18 cellular contexts compared by ENCODE assay signal in the genomic region with DNA sequence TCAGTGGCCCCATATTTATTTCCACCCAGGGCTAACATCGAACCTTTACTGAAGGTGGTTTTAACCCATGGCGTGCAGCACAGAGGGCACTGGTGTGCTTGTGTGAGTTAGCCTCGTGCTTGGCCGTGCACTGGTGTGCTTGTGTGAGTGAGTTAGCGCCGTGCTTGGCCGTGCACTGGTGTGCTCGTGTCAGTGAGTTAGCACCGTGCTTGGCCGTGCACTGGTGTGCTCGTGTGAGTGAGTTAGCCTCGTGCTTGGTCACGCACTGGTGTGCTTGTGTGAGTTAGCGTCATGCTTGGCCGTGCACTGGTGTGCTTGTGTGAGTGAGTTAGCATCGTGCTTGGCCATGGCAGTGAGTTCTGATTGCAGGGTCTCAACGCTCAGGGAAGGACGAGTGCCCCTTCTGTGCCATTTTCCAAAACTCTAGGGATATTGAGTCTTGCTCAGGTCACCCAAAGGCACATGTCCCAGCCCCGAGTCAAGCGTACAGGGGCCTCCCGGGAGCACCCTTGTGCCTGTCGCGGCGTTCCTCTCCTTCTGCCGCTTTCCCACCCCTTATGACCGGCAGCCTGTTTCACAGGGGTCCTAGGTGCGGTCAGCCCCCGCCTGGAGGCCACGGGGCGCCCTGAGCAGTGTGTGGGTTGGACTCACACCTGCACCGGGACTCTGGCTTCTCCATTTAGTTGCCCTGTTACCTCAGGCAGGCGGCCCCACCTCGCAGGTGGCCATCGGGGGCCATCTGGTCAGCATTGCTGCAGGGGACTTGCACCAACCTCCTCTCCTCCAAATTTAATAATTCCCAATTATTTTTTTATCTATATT.
DNase-seq lines count a peak whose midpoint lies in the region; ATAC-seq, FAIRE-seq and TF ChIP-seq lines count a peak whose summit lies in the region.
"Had no signal": no experiment of that assay in that cellular context is flagged by ENCODE, and none has a peak within 500 bp of the region (broad histone marks: within the 10 kb centered on the region; RNA-seq: fewer than 3 reads in every experiment).

No MANE protein-coding gene starts in this region.

- H4K91ac ChIP-seq in H9 (ENCODE audit: insufficient read length, low read depth, low read length) (no peak overlapping the region), H1 (replicated peaks; ENCODE audit: insufficient read length, low read length) (no peak overlapping the region)

- H3K14ac ChIP-seq in H9 (ENCODE audit: insufficient read depth, low read length) (peak overlapping the region; percentile 58; the same call in 1 of the 2 replicates), H1 (ENCODE audit: insufficient read length) (no peak overlapping the region)

- H3K79me2 ChIP-seq in H9 (ENCODE audit: insufficient read depth, low read length) (no peaks in the 10 kb centered on the region; the same call in 1 of the 2 replicates), H1 (ENCODE audit: control insufficient read depth in 1 of 2, insufficient read depth in 2 of 2, low read length in 2 of 2) (no peaks in the 10 kb centered on the region)

- H2AFZ ChIP-seq in H9 (ENCODE audit: low read length) (no peak overlapping the region), H1 (ENCODE audit: low read length) (no peak overlapping the region)

- H3K36me3 ChIP-seq in BLaER1 treated with 17β-estradiol and CSF1 and Interleukin-3, amounts not matched to agents 10 nM and 100 nM, result no peaks in the 10 kb centered on the region
- H3K36me3 ChIP-seq in H1 (ENCODE audit: control insufficient read depth in 2 of 4, insufficient read depth in 4 of 4, low read length in 3 of 4) (no peaks in the 10 kb centered on the region), upper lobe of left lung (no peaks in the 10 kb centered on the region)
- H3K36me3 ChIP-seq: BE2C, HAP-1 had no signal

- H3K4me1 ChIP-seq in BLaER1 treated with 17β-estradiol and CSF1 and Interleukin-3, amounts not matched to agents 10 nM and 100 nM, result peaks cover 0 to 16% (median 7%) of the 10 kb centered on the region in 10 experiments; a peak in 10 of 20 replicates
- H3K4me1 ChIP-seq in H9 (ENCODE audit: insufficient read depth, low read length) (no peaks in the 10 kb centered on the region), H1 (replicated peaks in 1 of 4; ENCODE audit: control insufficient read depth in 3 of 4, insufficient read depth in 4 of 4, low read length in 3 of 4) (peaks cover 0 to 3% (median 2%) of the 10 kb centered on the region in 4 experiments; a peak in 3 of 7 replicates), upper lobe of left lung (no peaks in the 10 kb centered on the region)
- H3K4me1 ChIP-seq: BE2C, HAP-1 had no signal

- H2BK120ac ChIP-seq in H9 (ENCODE audit: low read depth, low read length, poor library complexity, severe bottlenecking) (no peak overlapping the region), H1 (replicated peaks; ENCODE audit: low read depth, low read length) (no peak overlapping the region)

- H3K56ac ChIP-seq in H9 (ENCODE audit: insufficient read length, low read depth, low read length), result no peak overlapping the region
- no peak overlapping the region for H3K56ac ChIP-seq in H1 (replicated peaks; ENCODE audit: insufficient read length, low read depth, low read length)

- no CpG with 5 or more reads among the region's 34 CpGs for WGBS in H9 (ENCODE audit: extremely low coverage, insufficient read length, low lambda C conversion rate)
- 90% methylated on average over 33 of the region's 34 CpGs; no CpG with 5 or more reads in 1 of the 2 experiments for WGBS in H1 (ENCODE audit: extremely low coverage in 1 of 2, insufficient coverage in 1 of 2, insufficient read length in 1 of 2, insufficient replicate concordance in 2 of 2, low coverage in 1 of 2, low lambda C conversion rate in 2 of 2, missing lambda C conversion rate in 1 of 2), 2 experiments
- 84 to 87% methylated on average over 31 to 34 of the region's 34 CpGs for WGBS in upper lobe of left lung, 2 donors

- TF ChIP-seq POLR2A in H1 (IDR thresholded peaks at IDR 0.05; ENCODE audit: control extremely low read depth in 1 of 2, low read depth in 2 of 2, low read length in 2 of 2) (no peak), upper lobe of left lung (IDR thresholded peaks at IDR 0.05) (no peak)

- FAIRE-seq in H1 (lab: Jason Lieb, UNC), result no peak
- FAIRE-seq: A204.1, GM12891 had no signal

- H3K4ac ChIP-seq in H9 (ENCODE audit: low read depth, low read length), result no peak overlapping the region
- no peak overlapping the region for H3K4ac ChIP-seq in H1 (replicated peaks; ENCODE audit: insufficient read length, low read depth, low read length)

- H3K4me3 ChIP-seq in BLaER1 treated with 17β-estradiol and CSF1 and Interleukin-3, amounts not matched to agents 10 nM and 100 nM, result no peak overlapping the region
- H3K4me3 ChIP-seq in H1 (ENCODE audit: extremely low read depth in 1 of 4, insufficient read depth in 2 of 4, low read depth in 3 of 4, low read length in 4 of 4) (no peak overlapping the region), upper lobe of left lung (no peak overlapping the region)
- H3K4me3 ChIP-seq: HAP-1 had no signal

- H2BK5ac ChIP-seq in H9 (ENCODE audit: insufficient read length, low read length) (no peak overlapping the region), H1 (ENCODE audit: low read depth, low read length) (no peak overlapping the region)

- H3K23ac ChIP-seq in H9 (ENCODE audit: insufficient read length, low read depth, low read length) (peak overlapping the region; percentile 96), H1 (ENCODE audit: insufficient read length) (no peak overlapping the region)

- no peak overlapping the region for H4K5ac ChIP-seq in H9 (ENCODE audit: insufficient read length, low read depth, low read length)
- H4K5ac ChIP-seq in H1 (ENCODE audit: insufficient read length, low read depth, low read length), result no peak overlapping the region

- peaks cover 0 to 14% (median 0%) of the 10 kb centered on the region in 11 experiments; a peak in 3 of 22 replicates for H4K20me1 ChIP-seq in BLaER1 treated with 17β-estradiol and CSF1 and Interleukin-3, amounts not matched to agents 10 nM and 100 nM
- no peaks in the 10 kb centered on the region for H4K20me1 ChIP-seq in H9 (ENCODE audit: control insufficient read depth, insufficient read depth, insufficient read length)
- peaks cover 0 to 5% of the 10 kb centered on the region in 2 experiments for H4K20me1 ChIP-seq in H1 (replicated peaks in 1 of 2; ENCODE audit: control insufficient read depth in 1 of 2, insufficient read depth in 2 of 2, low read length in 2 of 2)

- no peak overlapping the region for H2BK15ac ChIP-seq in H9 (ENCODE audit: low read depth, low read length)
- peak overlapping the region; percentile 95; the same call in 1 of the 2 replicates for H2BK15ac ChIP-seq in H1 (ENCODE audit: low read length)

- H3K23me2 ChIP-seq in H9 (ENCODE audit: insufficient read length, low read depth, low read length, poor library complexity, severe bottlenecking), result no peaks in the 10 kb centered on the region
- no peaks in the 10 kb centered on the region for H3K23me2 ChIP-seq in H1 (ENCODE audit: low read depth, low read length)

- H3T11ph ChIP-seq in H9 (ENCODE audit: low read length), result no peak overlapping the region

- H3K79me1 ChIP-seq in H9 (ENCODE audit: insufficient read depth, low read depth, low read length, poor library complexity, severe bottlenecking) (no peaks in the 10 kb centered on the region), H1 (ENCODE audit: low read depth, low read length) (peaks cover 2% of the 10 kb centered on the region; the same call in 1 of the 2 replicates)

- peaks cover 58% of the 10 kb centered on the region for H3K27me3 Mint-ChIP-seq in H9 (ENCODE audit: low read depth)

- CTCF ChIA-PET in H1 (lab: Charles Lee; ENCODE audit: partially characterized antibody), result no interaction called here

- DNase-seq in H9, result no peak
- DNase-seq in H1 (ENCODE audit: low read depth in 1 of 2, low spot score in 2 of 2), result no peak
- DNase-seq in upper lobe of left lung, result peak in 1 of 2 donors; percentile 63
- no peak for DNase-seq in NCI-H345 treated with DMSO at 0.1 percent for 48 hours (lab: John Stamatoyannopoulos, UW; ENCODE audit: unreplicated experiment)
- no peak for DNase-seq in activated gamma-delta T cell treated with Interleukin-2 at 50 U/mL for 16 hours
- DNase-seq: ACHN; BE2C; Calu3; CD8-positive, alpha-beta T cell; DND-41; EL; GOT3 had no signal

- H3K4me2 ChIP-seq in BLaER1 treated with 17β-estradiol and CSF1 and Interleukin-3, amounts not matched to agents 10 nM and 100 nM, result peak overlapping the region in 6 of 11 experiments; percentile 16 to 46 (median 32); a peak in 10 of 22 replicates
- no peak overlapping the region for H3K4me2 ChIP-seq in H9 (ENCODE audit: insufficient read depth, insufficient read length, low read length)
- no peak overlapping the region for H3K4me2 ChIP-seq in H1 (ENCODE audit: insufficient read depth in 1 of 2, low read depth in 2 of 2, low read length in 2 of 2)
- H3K4me2 ChIP-seq: KMS-11 had no signal

- H3K9ac ChIP-seq in BLaER1 treated with 17β-estradiol and CSF1 and Interleukin-3, amounts not matched to agents 10 nM and 100 nM, result no peak overlapping the region
- H3K9ac ChIP-seq in H9 (ENCODE audit: extremely low read depth, insufficient read length, low read length), result no peak overlapping the region
- no peak overlapping the region for H3K9ac ChIP-seq in H1 (replicated peaks in 1 of 4; ENCODE audit: extremely low read depth in 1 of 4, low read depth in 3 of 4, low read length in 3 of 4)
- H3K9ac ChIP-seq: KMS-11 had no signal

- TF ChIP-seq EP300 in H1 (IDR thresholded peaks at IDR 0.05; ENCODE audit: borderline replicate concordance in 1 of 2, low read depth in 2 of 2, low read length in 2 of 2) (no peak), upper lobe of left lung (IDR thresholded peaks at IDR 0.05) (no peak)

- H3K4me3 Mint-ChIP-seq in H9, result no peak overlapping the region
- H3K4me3 Mint-ChIP-seq: CD8-positive, alpha-beta T cell had no signal

- no peak overlapping the region for H2AK5ac ChIP-seq in H9 (ENCODE audit: insufficient read length, low read length)
- H2AK5ac ChIP-seq in H1 (ENCODE audit: low read depth, low read length), result no peak overlapping the region

- POLR2A ChIA-PET in H1 (lab: Charles Lee; ENCODE audit: partially characterized antibody), result no interaction called here

- ATAC-seq in upper lobe of left lung (ENCODE audit: low FRiP score in 2 of 2) (peak; percentile 7 to 31), GM18861 (IDR thresholded peaks at IDR 0.05; ENCODE audit: unreplicated experiment) (no peak)
- ATAC-seq: CD8-positive, alpha-beta T cell had no signal

- no peak overlapping the region for H3K27ac Mint-ChIP-seq in H9
- H3K27ac Mint-ChIP-seq: CD8-positive, alpha-beta T cell had no signal

- TF ChIP-seq RAD21 in H1 (IDR thresholded peaks at IDR 0.05 in 1 of 2, conservative IDR thresholded peaks at IDR 0.05 in 1 of 2; ENCODE audit: low read depth in 2 of 2, low read length in 2 of 2), result no peak

- H2BK12ac ChIP-seq in H9 (ENCODE audit: insufficient read length, low read depth, low read length) (no peak overlapping the region), H1 (ENCODE audit: low read depth, low read length) (0 out of 2 replicates have a peak overlapping the region, but pooled peaks have one; percentile 39)

- peaks cover 0 to 6% (median 5%) of the 10 kb centered on the region in 3 experiments; a peak in 3 of 7 replicates for H3K36me3 Mint-ChIP-seq in H9 (ENCODE audit: insufficient read depth in 1 of 3, low read depth in 3 of 3)
- H3K36me3 Mint-ChIP-seq: CD8-positive, alpha-beta T cell had no signal

- no peak overlapping the region for H4K8ac ChIP-seq in H9 (replicated peaks; ENCODE audit: insufficient read length, low read depth, low read length)
- H4K8ac ChIP-seq in H1 (ENCODE audit: extremely low read depth, insufficient read depth, low read length), result 0 out of 2 replicates have a peak overlapping the region, but pooled peaks have one; percentile 57

- H3K27ac ChIP-seq in BLaER1 treated with 17β-estradiol and CSF1 and Interleukin-3, amounts not matched to agents 10 nM and 100 nM, result no peak overlapping the region
- H3K27ac ChIP-seq in H9 (ENCODE audit: insufficient read length, low read depth, low read length), result no peak overlapping the region
- no peak overlapping the region for H3K27ac ChIP-seq in H1 (ENCODE audit: low read depth, low read length)
- H3K27ac ChIP-seq in upper lobe of left lung, result no peak overlapping the region
- H3K27ac ChIP-seq: KMS-11 had no signal

- peaks cover 6% of the 10 kb centered on the region in 2 experiments for H3K9me3 Mint-ChIP-seq in H9
- H3K9me3 Mint-ChIP-seq: CD8-positive, alpha-beta T cell had no signal

- no peaks in the 10 kb centered on the region for H3K27me3 ChIP-seq in BLaER1 treated with 17β-estradiol and CSF1 and Interleukin-3, amounts not matched to agents 10 nM and 100 nM
- H3K27me3 ChIP-seq in H9 (ENCODE audit: insufficient read depth, low read length) (peaks cover 4% of the 10 kb centered on the region; the same call in 1 of the 2 replicates), H1 (replicated peaks in 1 of 4; ENCODE audit: control insufficient read depth in 3 of 4, extremely low read depth in 1 of 4, insufficient read depth in 3 of 4, low read length in 3 of 4) (peaks cover 0 to 1% (median 0%) of the 10 kb centered on the region in 4 experiments; a peak in 3 of 7 replicates), upper lobe of left lung (no peaks in the 10 kb centered on the region)
- H3K27me3 ChIP-seq: BE2C had no signal

- H3K4me1 Mint-ChIP-seq in H9, result peaks cover 7 to 9% of the 10 kb centered on the region in 2 experiments

- TF ChIP-seq CTCF in H9 (conservative IDR thresholded peaks at IDR 0.05) (no peak), H1 (IDR thresholded peaks at IDR 0.05; ENCODE audit: control extremely low read depth in 1 of 3, insufficient read depth in 1 of 3, low read depth in 1 of 3, low read length in 3 of 3) (no peak), upper lobe of left lung (IDR thresholded peaks at IDR 0.05) (no peak)

- no peak overlapping the region for H3K18ac ChIP-seq in H9 (ENCODE audit: insufficient read length, low read depth, low read length)
- no peak overlapping the region for H3K18ac ChIP-seq in H1 (ENCODE audit: extremely low read depth, low read length)

- peaks cover 5 to 15% (median 12%) of the 10 kb centered on the region in 11 experiments; a peak in 19 of 22 replicates for H3K9me3 ChIP-seq in BLaER1 treated with 17β-estradiol and CSF1 and Interleukin-3, amounts not matched to agents 10 nM and 100 nM (replicated peaks in 1 of 11)
- no peaks in the 10 kb centered on the region for H3K9me3 ChIP-seq in H9 (ENCODE audit: control insufficient read depth, low read depth, low read length)
- H3K9me3 ChIP-seq in H1 (ENCODE audit: insufficient read depth in 2 of 2, low read depth in 1 of 2, low read length in 1 of 2), result peaks cover 0 to 10% of the 10 kb centered on the region in 2 experiments; a peak in 2 of 4 replicates
- H3K9me3 ChIP-seq in upper lobe of left lung, result no peaks in the 10 kb centered on the region
- H3K9me3 ChIP-seq: BE2C, HAP-1 had no signal

- H2BK20ac ChIP-seq in H9 (ENCODE audit: low read depth, low read length, poor library complexity, severe bottlenecking) (no peak overlapping the region), H1 (ENCODE audit: low read length) (no peak overlapping the region)

Comparison
In these comparisons a context has a peak if more than half of its experiments do, and no peak if none do; other contexts are left out.
1. H3K4me2 ChIP-seq: peak in BLaER1 treated with 17β-estradiol and CSF1 and Interleukin-3, amounts not matched to agents 10 nM and 100 nM (6 of 11); none in H9 (single experiment) and H1 (0 of 2).